ENCODE assay signal across 1 cellular context in genomic region chr19:36008336-36008978, GRCh38.
TF ChIP-seq lines count a peak whose summit lies in the region.

SYNE4 (minus strand) TSS chr19:36008813; CDS start chr19:36008681, 132 bp downstream.

TF ChIP-seq in SK-N-SH, 30 proteins besides CTCF, POLR2A, EP300 and RAD21 (continued from another document):
- TF ChIP-seq SIN3A (IDR thresholded peaks at IDR 0.05; ENCODE audit: borderline replicate concordance, low read depth, low read length) (no peak), POLR2AphosphoS5 (IDR thresholded peaks at IDR 0.05; ENCODE audit: low read depth, low read length) (no peak)
